Comparison of ENCODE assay signal across 2 cellular contexts in the genomic region with DNA sequence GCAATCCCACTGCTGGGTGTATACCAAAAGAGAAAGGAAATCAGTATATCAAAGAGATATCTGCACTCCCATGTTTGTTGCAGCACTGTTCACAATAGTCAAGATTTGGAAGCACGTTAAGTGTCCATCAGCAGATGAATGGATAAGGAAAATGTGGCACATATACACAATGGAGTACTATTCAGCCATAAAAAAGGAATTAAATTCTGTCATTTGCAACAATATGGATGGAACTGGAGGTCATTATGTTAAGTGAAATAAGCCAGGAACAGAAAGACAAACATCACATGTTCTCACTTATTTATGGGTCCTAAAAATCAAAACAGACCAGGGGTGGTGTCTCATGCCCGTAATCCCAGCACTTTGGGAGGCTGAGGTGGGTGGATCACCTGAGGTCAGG.
TF ChIP-seq lines count a peak whose summit lies in the region.

No MANE protein-coding gene starts in this region.

TF ChIP-seq in HEK293, 187 proteins besides CTCF, POLR2A, EP300 and RAD21:
- TF ChIP-seq, protein P1, sequence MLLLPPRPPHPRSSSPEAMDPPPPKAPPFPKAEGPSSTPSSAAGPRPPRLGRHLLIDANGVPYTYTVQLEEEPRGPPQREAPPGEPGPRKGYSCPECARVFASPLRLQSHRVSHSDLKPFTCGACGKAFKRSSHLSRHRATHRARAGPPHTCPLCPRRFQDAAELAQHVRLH (tag by site-specific recombination; IDR thresholded peaks at IDR 0.05) = 0 out of 2 replicates have a peak, but pooled peaks have one; percentile 13
- peak; percentile 80 for TF ChIP-seq ZNF146 (tag by site-specific recombination; IDR thresholded peaks at IDR 0.05)

TF ChIP-seq in K562, 482 proteins besides CTCF, POLR2A, EP300 and RAD21:
- TF ChIP-seq ZNF146 (CRISPR knock-in tag; IDR thresholded peaks at IDR 0.05; ENCODE audit: unreplicated experiment) = peak; percentile 83
